8 cellular contexts compared by ENCODE assay signal in genomic region chr1:155978325-155978972, GRCh38. TPM values are rescaled to one million over a fixed set of nuclear protein-coding genes. Genes with fewer than 3 reads are reported as not detected.
A peak's percentile ranks its signal among the peaks of the same experiment; 100 is the strongest.
DNase-seq lines count a peak whose midpoint lies in the region; ATAC-seq and TF ChIP-seq lines count a peak whose summit lies in the region.

TSS of gene ARHGEF2 (minus strand) at chr1:155978547. CDS start at chr1:155978427, 120 bp downstream.

- peaks cover 38% of the 10 kb centered on the region for H3K36me3 Mint-ChIP-seq in activated naive CD4-positive, alpha-beta T cell treated with anti-CD3 and anti-CD28 coated beads for 36 hours (ENCODE audit: low read depth)
- H3K36me3 Mint-ChIP-seq in glutamatergic neuron (ENCODE audit: unreplicated experiment) (no peaks in the 10 kb centered on the region), osteocyte (ENCODE audit: unreplicated experiment) (peaks cover 9% of the 10 kb centered on the region)

- H3K4me3 Mint-ChIP-seq in activated naive CD4-positive, alpha-beta T cell treated with anti-CD3 and anti-CD28 coated beads for 36 hours: peak within 1 kb of the TSS; percentile 98
- H3K4me3 Mint-ChIP-seq in glutamatergic neuron (ENCODE audit: unreplicated experiment) (peak within 1 kb of the TSS; percentile 99), osteocyte (ENCODE audit: unreplicated experiment) (peak within 1 kb of the TSS; percentile 88)

- H3K4me1 ChIP-seq in BLaER1 treated with 17β-estradiol and CSF1 and Interleukin-3, amounts not matched to agents 10 nM and 100 nM: peaks cover 63 to 74% (median 71%) of the 10 kb centered on the region in 10 experiments
- H3K4me1 ChIP-seq in testis: peaks cover 37% of the 10 kb centered on the region

- H3K4me3 ChIP-seq in BLaER1 treated with 17β-estradiol and CSF1 and Interleukin-3, amounts not matched to agents 10 nM and 100 nM: peak within 1 kb of the TSS; percentile 88 to 96 (median 94)
- H3K4me3 ChIP-seq in SK-N-MC (peak within 1 kb of the TSS; percentile 93), testis (peak within 1 kb of the TSS; percentile 84 to 91)

- peaks cover 7 to 20% (median 12%) of the 10 kb centered on the region in 11 experiments; a peak in 17 of 22 replicates for H3K36me3 ChIP-seq in BLaER1 treated with 17β-estradiol and CSF1 and Interleukin-3, amounts not matched to agents 10 nM and 100 nM
- H3K36me3 ChIP-seq in SK-N-MC (ENCODE audit: insufficient read depth, low read length): peaks cover 22% of the 10 kb centered on the region
- no peaks in the 10 kb centered on the region for H3K36me3 ChIP-seq in testis (ENCODE audit: low read depth, missing control alignments)

- peak within 1 kb of the TSS; percentile 93 to 100 (median 98) for H3K27ac ChIP-seq in BLaER1 treated with 17β-estradiol and CSF1 and Interleukin-3, amounts not matched to agents 10 nM and 100 nM
- H3K27ac ChIP-seq in SK-N-MC (peak within 1 kb of the TSS; percentile 89), testis (peak within 1 kb of the TSS; percentile 91 to 95)

- peaks cover 64% of the 10 kb centered on the region for H3K4me1 Mint-ChIP-seq in activated naive CD4-positive, alpha-beta T cell treated with anti-CD3 and anti-CD28 coated beads for 36 hours (ENCODE audit: low read depth)
- H3K4me1 Mint-ChIP-seq in glutamatergic neuron (ENCODE audit: low read depth, unreplicated experiment): peaks cover 33% of the 10 kb centered on the region
- peaks cover 84% of the 10 kb centered on the region for H3K4me1 Mint-ChIP-seq in osteocyte (ENCODE audit: unreplicated experiment)

- H3K27ac Mint-ChIP-seq in activated naive CD4-positive, alpha-beta T cell treated with anti-CD3 and anti-CD28 coated beads for 36 hours: peak within 1 kb of the TSS; percentile 99
- peak within 1 kb of the TSS; percentile 99 for H3K27ac Mint-ChIP-seq in glutamatergic neuron (ENCODE audit: unreplicated experiment)
- H3K27ac Mint-ChIP-seq in osteocyte (ENCODE audit: unreplicated experiment): peak within 1 kb of the TSS; percentile 98

- peak within 1 kb of the TSS; percentile 96 to 100 (median 100) for H3K4me2 ChIP-seq in BLaER1 treated with 17β-estradiol and CSF1 and Interleukin-3, amounts not matched to agents 10 nM and 100 nM

- H3K9me3 Mint-ChIP-seq in activated naive CD4-positive, alpha-beta T cell treated with anti-CD3 and anti-CD28 coated beads for 36 hours: no peaks in the 10 kb centered on the region
- H3K9me3 Mint-ChIP-seq in glutamatergic neuron (ENCODE audit: unreplicated experiment) (peaks cover 17% of the 10 kb centered on the region), osteocyte (ENCODE audit: unreplicated experiment) (no peaks in the 10 kb centered on the region)

- CTCF ChIA-PET in activated naive CD4-positive, alpha-beta T cell treated with anti-CD3 and anti-CD28 coated beads for 36 hours (lab: Charles Lee): interaction anchor here (0.5 to 10.0 kb wide), 10 partner anchors 11 to 68 kb away, joined by 3 to 135 read pairs (median 4); partner anchors contain the start of gene RXFP4

- DNase-seq in KBM-7 (peak; percentile 94), SK-N-MC (ENCODE audit: low read depth, low spot score) (no peak), glutamatergic neuron (peak; percentile 70), osteocyte (ENCODE audit: extremely low spot score, unreplicated experiment) (no peak), testis (peak; percentile 70)
- peak; percentile 87 for DNase-seq in activated naive CD4-positive, alpha-beta T cell treated with anti-CD3 and anti-CD28 coated beads for 36 hours

- H3K27me3 ChIP-seq in BLaER1 treated with 17β-estradiol and CSF1 and Interleukin-3, amounts not matched to agents 10 nM and 100 nM: no peaks in the 10 kb centered on the region
- no peaks in the 10 kb centered on the region for H3K27me3 ChIP-seq in testis

- intact Hi-C loops in activated naive CD4-positive, alpha-beta T cell treated with anti-CD3 and anti-CD28 coated beads for 36 hours (cut with micrococcal nuclease): loop anchor here (1.0 to 10.0 kb wide), 4 partner anchors 44 to 704 kb away; partner anchors contain the start of genes CLK2, HCN3, KHDC4 and PMF1
- intact Hi-C loops in testis (cut with DNase I; ENCODE audit: low total_unique reads): no loop called here

- peaks cover 33 to 44% (median 40%) of the 10 kb centered on the region in 11 experiments for H4K20me1 ChIP-seq in BLaER1 treated with 17β-estradiol and CSF1 and Interleukin-3, amounts not matched to agents 10 nM and 100 nM

- H3K9ac ChIP-seq in BLaER1 treated with 17β-estradiol and CSF1 and Interleukin-3, amounts not matched to agents 10 nM and 100 nM: peak within 1 kb of the TSS; percentile 95 to 100 (median 98)
- H3K9ac ChIP-seq in SK-N-MC (ENCODE audit: insufficient read length): peak within 1 kb of the TSS; percentile 92

- WGBS in testis, 2 donors: 1 to 2% methylated on average over 45 to 52 of the region's 52 CpGs

- TF ChIP-seq CTCF in glutamatergic neuron (IDR thresholded peaks at IDR 0.05; ENCODE audit: partially characterized antibody, unreplicated experiment) (no peak), osteocyte (IDR thresholded peaks at IDR 0.05) (peak; percentile 43), testis (IDR thresholded peaks at IDR 0.05) (no peak)

- in situ Hi-C loops in KBM-7 (cut with MboI; ENCODE audit: low pct_unique_long_range_greater_than_20kb, low sequenced_read_pairs): no loop called here

- TF ChIP-seq POLR2A in testis (IDR thresholded peaks at IDR 0.05): no peak

- no peaks in the 10 kb centered on the region for H3K9me3 ChIP-seq in BLaER1 treated with 17β-estradiol and CSF1 and Interleukin-3, amounts not matched to agents 10 nM and 100 nM (replicated peaks in 1 of 11)
- H3K9me3 ChIP-seq in SK-N-MC (ENCODE audit: low read depth, low read length) (no peaks in the 10 kb centered on the region), testis (no peaks in the 10 kb centered on the region)

- no peaks in the 10 kb centered on the region for H3K27me3 Mint-ChIP-seq in activated naive CD4-positive, alpha-beta T cell treated with anti-CD3 and anti-CD28 coated beads for 36 hours (ENCODE audit: low read depth)
- H3K27me3 Mint-ChIP-seq in glutamatergic neuron (ENCODE audit: unreplicated experiment) (peaks cover 19% of the 10 kb centered on the region), osteocyte (ENCODE audit: unreplicated experiment) (no peaks in the 10 kb centered on the region)

- ATAC-seq in GM19351 (IDR thresholded peaks at IDR 0.05; ENCODE audit: unreplicated experiment): peak; percentile 50

RNA-seq across cellular contexts. Expression of gene ARHGEF2, which starts in this region (rescaled TPM):
- total RNA-seq in activated naive CD4-positive, alpha-beta T cell treated with anti-CD3 and anti-CD28 coated beads for 36 hours: 100 to 1,000 TPM; 154 to 159 TPM
- 222 TPM for total RNA-seq in glutamatergic neuron (ENCODE audit: unreplicated experiment)
- 199 and 201 TPM in 2 replicates for total RNA-seq in osteocyte
- 100 to 1,000 TPM in 1 of 2 donors, 10 to 100 TPM in 1; 56.6 to 124 TPM for total RNA-seq in testis
- polyA plus RNA-seq in testis (ENCODE audit: insufficient read depth, low read depth, low replicate concordance): 88.8 TPM

Comparison
In these comparisons a context has a peak if more than half of its experiments do, and no peak if none do; other contexts are left out.
1. DNase-seq: peak in KBM-7 (single experiment), activated naive CD4-positive, alpha-beta T cell treated with anti-CD3 and anti-CD28 coated beads for 36 hours (single experiment), glutamatergic neuron (single experiment) and testis (single experiment); none in SK-N-MC (single experiment) and osteocyte (single experiment).
2. Peak in every context shown above with its lines, with median percentiles within 50 percentile points of each other: H3K27ac ChIP-seq, H3K4me3 ChIP-seq, H3K27ac Mint-ChIP-seq and H3K4me3 Mint-ChIP-seq.